In the genomic region with DNA sequence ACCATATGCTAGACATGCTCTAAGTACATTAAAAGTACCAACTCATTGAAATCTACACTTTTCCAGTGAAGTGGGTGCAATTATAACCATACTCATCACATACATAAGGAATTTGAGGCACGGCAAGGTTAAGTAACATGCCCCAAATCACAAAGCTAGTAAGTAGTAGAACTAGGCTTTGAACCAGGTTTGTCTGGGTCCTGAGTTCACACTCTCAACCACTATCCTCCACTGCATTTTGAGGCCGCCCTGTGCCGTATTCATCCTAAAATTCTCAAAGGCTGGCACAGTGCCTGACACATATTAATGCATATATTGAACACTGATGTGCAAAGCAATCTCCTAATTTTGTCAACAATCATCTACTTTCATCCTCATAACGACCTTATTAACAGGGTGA, we compare ENCODE assay signal across 31 cellular contexts.
"Had no signal": no experiment of that assay in that cellular context is flagged by ENCODE, and none has a peak within 500 bp of the region (broad histone marks: within the 10 kb centered on the region; RNA-seq: fewer than 3 reads in every experiment).

No MANE protein-coding gene starts in this region.

- FAIRE-seq: endometrium had no signal

- H3K4me3 ChIP-seq: ascending aorta, breast epithelium, cardiac muscle cell, colonic mucosa, gastrocnemius medialis, heart left ventricle had no signal

- H3K27ac ChIP-seq: ascending aorta, breast epithelium, cardiac muscle cell, colonic mucosa, foreskin keratinocyte, gastrocnemius medialis, heart left ventricle, VCaP had no signal

- DNase-seq: activated CD4-positive, alpha-beta memory T cell treated with anti-CD3 and anti-CD28 coated beads, Interleukin-2, amount 10 ng/mL, durations not matched to agents 7 days and 5 days; activated CD4-positive, alpha-beta T cell treated with anti-CD3 and anti-CD28 coated beads for 1 hour; activated CD4-positive, alpha-beta T cell treated with anti-CD3 and anti-CD28 coated beads for 4 hours; activated CD4-positive, alpha-beta T cell treated with anti-CD3 and anti-CD28 coated beads, Interleukin-2, amount 10 ng/mL, durations not matched to agents 7 days and 5 days; activated CD4-positive, alpha-beta T cell treated with anti-CD3 and anti-CD28 coated beads, Interleukin-2, amount 50 U/mL, for 4 hours; activated CD8-positive, alpha-beta memory T cell treated with anti-CD3 and anti-CD28 coated beads, Interleukin-2, amount 50 U/mL, for 48 hours; activated gamma-delta T cell; activated naive CD4-positive, alpha-beta T cell; activated naive CD4-positive, alpha-beta T cell treated with anti-CD3 and anti-CD28 coated beads, Interleukin-2, amount 10 ng/mL, durations not matched to agents 7 days and 5 days; activated naive CD8-positive, alpha-beta T cell treated with anti-CD3 and anti-CD28 coated beads, Interleukin-2, amount 10 ng/mL, durations not matched to agents 7 days and 5 days; activated T-cell treated with anti-CD3 and anti-CD28 coated beads for 4 hours; activated T-cell treated with anti-CD3 and anti-CD28 coated beads, Interleukin-2, amount 50 U/mL, for 24 hours; activated T-cell treated with anti-CD3 and anti-CD28 coated beads, Interleukin-2, amount 50 U/mL, for 72 hours; central memory CD4-positive, alpha-beta T cell; cerebellar nuclear complex; colonic mucosa; effector CD8-positive, alpha-beta T cell; foreskin keratinocyte; gastrocnemius medialis; glutamatergic neuron; heart left ventricle; T-helper 17 cell; T1000 had no signal

- ATAC-seq: activated naive CD4-positive, alpha-beta T cell treated with anti-CD3 and anti-CD28 coated beads, Interleukin-2, amount 50 U/mL, for 72 hours; activated T-cell treated with anti-CD3 and anti-CD28 coated beads, Interleukin-2, amount 50 U/mL, for 72 hours; esophagus mucosa; foreskin keratinocyte; gastrocnemius medialis; heart left ventricle; T-helper 17 cell; WTC11 had no signal

- H3K9me3 ChIP-seq: ascending aorta, breast epithelium, colonic mucosa, gastrocnemius medialis, heart left ventricle had no signal

- H3K4me1 ChIP-seq: breast epithelium, colonic mucosa, foreskin keratinocyte, gastrocnemius medialis had no signal

- H3K36me3 ChIP-seq: ascending aorta, breast epithelium, cardiac muscle cell, colonic mucosa, gastrocnemius medialis, heart left ventricle had no signal

- H3K27me3 ChIP-seq: ascending aorta, breast epithelium, cardiac muscle cell, colonic mucosa, gastrocnemius medialis, heart left ventricle had no signal
